Comparison of ENCODE assay signal across 30 cellular contexts in genomic region chr9:123165813-123166212, GRCh38.
"Had no signal": no experiment of that assay in that cellular context is flagged by ENCODE, and none has a peak within 500 bp of the region (broad histone marks: within the 10 kb centered on the region; RNA-seq: fewer than 3 reads in every experiment).

No MANE protein-coding gene starts in this region.

- H3K9me3 ChIP-seq: esophagus muscularis mucosa, gastroesophageal sphincter, heart left ventricle, mucosa of descending colon, stomach, tibial artery had no signal

- H3K36me3 ChIP-seq: esophagus muscularis mucosa, gastroesophageal sphincter, heart left ventricle, neural progenitor cell, stomach, tibial artery had no signal

- H3K4me1 Mint-ChIP-seq: neural progenitor cell had no signal

- H3K4me2 ChIP-seq: hepatocyte, neural progenitor cell, smooth muscle cell had no signal

- ATAC-seq: foreskin keratinocyte; gastroesophageal sphincter; heart left ventricle; left lobe of liver; mucosa of descending colon; naive thymus-derived CD4-positive, alpha-beta T cell; sciatic nerve had no signal

- H3K4me3 ChIP-seq: esophagus muscularis mucosa, gastroesophageal sphincter, heart left ventricle, hepatocyte, lung, mucosa of descending colon, neural progenitor cell, smooth muscle cell, stomach, tibial artery had no signal

- H3K27me3 ChIP-seq: esophagus muscularis mucosa, foreskin keratinocyte, gastroesophageal sphincter, heart left ventricle, hepatocyte, neural progenitor cell, stomach, tibial artery had no signal

- H3K9me3 Mint-ChIP-seq: dendritic cell treated with granulocyte-macrophage colony-stimulating factor and Interleukin-4, amounts not matched to agents 40 ng/mL and 50 ng/mL, for 4 days; endodermal cell; mesothelial cell of epicardium; naive thymus-derived CD4-positive, alpha-beta T cell; nephron; neural progenitor cell; type B pancreatic cell had no signal

- H3K4me1 ChIP-seq: foreskin keratinocyte, gastroesophageal sphincter, neural progenitor cell, parathyroid adenoma, tibial artery had no signal

- H2AFZ ChIP-seq: hepatocyte, neural progenitor cell, parathyroid adenoma had no signal

- H3K27ac Mint-ChIP-seq: dendritic cell treated with granulocyte-macrophage colony-stimulating factor and Interleukin-4, amounts not matched to agents 40 ng/mL and 50 ng/mL, for 4 days; endodermal cell; mesothelial cell of epicardium; naive thymus-derived CD4-positive, alpha-beta T cell; neural progenitor cell; progenitor cell of endocrine pancreas; type B pancreatic cell had no signal

- H3K27me3 Mint-ChIP-seq: dendritic cell treated with granulocyte-macrophage colony-stimulating factor and Interleukin-4, amounts not matched to agents 40 ng/mL and 50 ng/mL, for 4 days; naive thymus-derived CD4-positive, alpha-beta T cell; progenitor cell of endocrine pancreas; type B pancreatic cell had no signal

- H3K9ac ChIP-seq: neural progenitor cell, parathyroid adenoma had no signal

- H3K36me3 Mint-ChIP-seq: mesothelial cell of epicardium had no signal

- FAIRE-seq: endothelial cell of umbilical vein, kidney had no signal

- H3K79me2 ChIP-seq: hepatocyte had no signal

- H3K4me3 Mint-ChIP-seq: dendritic cell treated with granulocyte-macrophage colony-stimulating factor and Interleukin-4, amounts not matched to agents 40 ng/mL and 50 ng/mL, for 4 days; endodermal cell; mesothelial cell of epicardium; naive thymus-derived CD4-positive, alpha-beta T cell; nephron; neural progenitor cell; type B pancreatic cell had no signal

- H3K27ac ChIP-seq: esophagus muscularis mucosa, foreskin keratinocyte, gastroesophageal sphincter, heart left ventricle, hepatocyte, neural progenitor cell, parathyroid adenoma, stomach, tibial artery had no signal

- DNase-seq: effector CD8-positive, alpha-beta T cell; endodermal cell; foreskin keratinocyte; heart left ventricle; kidney; mesenchymal stem cell; mucosa of descending colon; naive thymus-derived CD4-positive, alpha-beta T cell; stimulated activated CD4-positive, alpha-beta T cell treated with anti-CD3 and anti-CD28 coated beads, Interleukin-12 subunit alpha, Interleukin-12 subunit beta, amount 100 ng/mL, for 4 hours; stimulated activated CD4-positive, alpha-beta T cell treated with anti-CD3 and anti-CD28 coated beads, Interleukin-1b, Interleukin-23, amount 100 ng/mL, for 48 hours; stimulated activated CD4-positive, alpha-beta T cell treated with anti-CD3 and anti-CD28 coated beads, Interleukin-4, amount 100 ng/mL, for 1 hour; stimulated activated CD8-positive, alpha-beta memory T cell treated with anti-CD3 and anti-CD28 coated beads, Interleukin-4, amount 100 ng/mL, for 48 hours; stimulated activated naive CD4-positive, alpha-beta T cell treated with Interleukin-2 at 50 U/mL for 16 hours; stomach; tibial artery had no signal
